1 cellular context compared by ENCODE assay signal in genomic region chr9:101146508-101146907, GRCh38.
TF ChIP-seq lines count a peak whose summit lies in the region.

No MANE protein-coding gene starts in this region.

TF ChIP-seq in H1, 55 proteins besides CTCF, POLR2A, EP300 and RAD21:
- no peak for TF ChIP-seq TAF7 (optimal IDR thresholded peaks at IDR 0.05; ENCODE audit: borderline replicate concordance, low read depth, low read length)
- no peak for TF ChIP-seq KDM4A (IDR thresholded peaks at IDR 0.05; ENCODE audit: low read depth, low read length, severe bottlenecking)
- TF ChIP-seq GTF2F1 (IDR thresholded peaks at IDR 0.05; ENCODE audit: borderline replicate concordance, low read depth, low read length) = no peak
- no peak for TF ChIP-seq NRF1 (IDR thresholded peaks at IDR 0.05; ENCODE audit: low read depth, low read length)
- TF ChIP-seq TAF1 (IDR thresholded peaks at IDR 0.05; ENCODE audit: low read depth, low read length) = no peak
- no peak for TF ChIP-seq POU5F1 (IDR thresholded peaks at IDR 0.05; ENCODE audit: low read depth, low read length)
- no peak for TF ChIP-seq YY1 (IDR thresholded peaks at IDR 0.05; ENCODE audit: low read depth, low read length)
- no peak for TF ChIP-seq HDAC6 (IDR thresholded peaks at IDR 0.05; ENCODE audit: low read depth, low read length)
- no peak for TF ChIP-seq SP2 (IDR thresholded peaks at IDR 0.05; ENCODE audit: low read length)
- TF ChIP-seq RFX5 (IDR thresholded peaks at IDR 0.05; ENCODE audit: borderline replicate concordance, low read depth, low read length) = no peak
